In genomic region chr10:69335613-69336012, GRCh38 we compare ENCODE assay signal across 11 cellular contexts. TPM values are rescaled to one million over a fixed set of nuclear protein-coding genes. Genes with fewer than 3 reads are reported as not detected.
A peak's percentile ranks its signal among the peaks of the same experiment; 100 is the strongest.
DNase-seq lines count a peak whose midpoint lies in the region; ATAC-seq and TF ChIP-seq lines count a peak whose summit lies in the region.
"Had no signal": no experiment of that assay in that cellular context is flagged by ENCODE, and none has a peak within 500 bp of the region (broad histone marks: within the 10 kb centered on the region; RNA-seq: fewer than 3 reads in every experiment).

No MANE protein-coding gene starts in this region.

- H3K4me1 ChIP-seq in CD8-positive, alpha-beta T cell (ENCODE audit: insufficient read depth, low read length): peaks cover 36% of the 10 kb centered on the region
- H3K4me1 ChIP-seq in esophagus squamous epithelium: peaks cover 79 to 100% (median 92%) of the 10 kb centered on the region in 3 donors
- H3K4me1 ChIP-seq in sigmoid colon: peaks cover 0 to 90% (median 75%) of the 10 kb centered on the region in 4 donors

- H3K27ac ChIP-seq in CD8-positive, alpha-beta T cell (ENCODE audit: low read depth, low read length): no peak overlapping the region
- H3K27ac ChIP-seq in RWPE1: peak overlapping the region; percentile 99
- H3K27ac ChIP-seq in esophagus squamous epithelium: peak overlapping the region; percentile 84 to 91 (median 88)
- peak overlapping the region; percentile 79 to 91 (median 82) for H3K27ac ChIP-seq in sigmoid colon

- no peaks in the 10 kb centered on the region for H3K27me3 Mint-ChIP-seq in CD8-positive, alpha-beta T cell (ENCODE audit: low read depth)

- H3K9me3 Mint-ChIP-seq in CD8-positive, alpha-beta T cell: no peaks in the 10 kb centered on the region

- H3K36me3 ChIP-seq in CD8-positive, alpha-beta T cell (ENCODE audit: insufficient read depth, low read length): no peaks in the 10 kb centered on the region
- H3K36me3 ChIP-seq in esophagus squamous epithelium (peaks cover 0 to 11% (median 0%) of the 10 kb centered on the region in 3 donors), sigmoid colon (no peaks in the 10 kb centered on the region)

- H3K36me3 Mint-ChIP-seq in CD8-positive, alpha-beta T cell: peaks cover 15% of the 10 kb centered on the region

- no peak for ATAC-seq in CD8-positive, alpha-beta T cell
- ATAC-seq in HG03159 (IDR thresholded peaks at IDR 0.05; ENCODE audit: unreplicated experiment): no peak
- no peak for ATAC-seq in GM21737 (IDR thresholded peaks at IDR 0.05; ENCODE audit: unreplicated experiment)

- no peak for TF ChIP-seq POLR2A in esophagus squamous epithelium (IDR thresholded peaks at IDR 0.05)
- no peak for TF ChIP-seq POLR2A in sigmoid colon (IDR thresholded peaks at IDR 0.05)
- no peak for TF ChIP-seq POLR2A in erythroblast (IDR thresholded peaks at IDR 0.05; ENCODE audit: low read length)

- no peak for TF ChIP-seq CTCF in CD8-positive, alpha-beta T cell (IDR thresholded peaks at IDR 0.05)
- TF ChIP-seq CTCF in RWPE1 (conservative IDR thresholded peaks at IDR 0.05; ENCODE audit: low read depth) (no peak), esophagus squamous epithelium (IDR thresholded peaks at IDR 0.05) (no peak), sigmoid colon (IDR thresholded peaks at IDR 0.05) (no peak)

- CTCF ChIA-PET in CD8-positive, alpha-beta T cell (lab: Charles Lee): no interaction called here
- CTCF ChIA-PET in RWPE1 (lab: Yijun Ruan, JAX): interaction anchor here (1.0 kb wide), 1 partner anchor 57 kb away, joined by 3 read pairs; no protein-coding TSS in a partner anchor

- intact Hi-C loops in CD8-positive, alpha-beta T cell (cut with DNase I, micrococcal nuclease): no loop called here
- intact Hi-C loops in esophagus squamous epithelium (cut with DNase I): no loop called here
- intact Hi-C loops in sigmoid colon (cut with DNase I): no loop called here

- no peak for TF ChIP-seq EP300 in sigmoid colon (IDR thresholded peaks at IDR 0.05)

- H3K27me3 ChIP-seq in CD8-positive, alpha-beta T cell (ENCODE audit: insufficient read depth, low read length): no peaks in the 10 kb centered on the region
- H3K27me3 ChIP-seq in esophagus squamous epithelium: no peaks in the 10 kb centered on the region
- H3K27me3 ChIP-seq in sigmoid colon: no peaks in the 10 kb centered on the region

- DNase-seq in CD8-positive, alpha-beta T cell: no peak
- DNase-seq in RWPE1 (ENCODE audit: low spot score) (no peak), esophagus squamous epithelium (lab: John Stamatoyannopoulos, UW) (no peak), sigmoid colon (no peak), erythroblast (lab: John Stamatoyannopoulos, UW) (no peak), SK-N-DZ (ENCODE audit: low spot score) (no peak)
- DNase-seq: cortex of kidney, NCI-H748 treated with DMSO at 0.1 percent for 48 hours, SW 1271 had no signal

- peak overlapping the region; percentile 80 for H3K4me3 Mint-ChIP-seq in CD8-positive, alpha-beta T cell

- POLR2A ChIA-PET in CD8-positive, alpha-beta T cell (lab: Charles Lee): no interaction called here
- POLR2A ChIA-PET in RWPE1 (lab: Yijun Ruan, JAX; ENCODE audit: low non-redundant PET): no interaction called here

- H3K27ac Mint-ChIP-seq in CD8-positive, alpha-beta T cell: peak overlapping the region; percentile 68

- WGBS in esophagus squamous epithelium, 2 donors: 84 to 86% methylated on average over 6 of the region's 8 CpGs
- 82 to 93% methylated on average over 8 of the region's 8 CpGs for WGBS in sigmoid colon, 2 donors

- no peaks in the 10 kb centered on the region for H3K9me3 ChIP-seq in CD8-positive, alpha-beta T cell (ENCODE audit: low read length)
- H3K9me3 ChIP-seq in esophagus squamous epithelium: no peaks in the 10 kb centered on the region
- H3K9me3 ChIP-seq in sigmoid colon: no peaks in the 10 kb centered on the region

- H3K4me1 Mint-ChIP-seq in CD8-positive, alpha-beta T cell (ENCODE audit: low read depth): peaks cover 63% of the 10 kb centered on the region

- H3K4me3 ChIP-seq in CD8-positive, alpha-beta T cell (ENCODE audit: low read depth, low read length): peak overlapping the region; percentile 31
- H3K4me3 ChIP-seq in esophagus squamous epithelium: peak overlapping the region in 2 of 4 donors; percentile 11 to 42
- H3K4me3 ChIP-seq in sigmoid colon: no peak overlapping the region

RNA-seq across cellular contexts. Expression of gene HK1, which starts 57.3 kb away (rescaled TPM):
- total RNA-seq in CD8-positive, alpha-beta T cell: 10 to 100 TPM; 37.0 to 40.0 TPM
- total RNA-seq in esophagus squamous epithelium: 100 to 1,000 TPM; 130 to 189 (median 142) TPM
- total RNA-seq in sigmoid colon: 10 to 100 TPM; 60.7 to 74.9 (median 69.1) TPM
- 10 to 100 TPM; 23.4 to 65.8 (median 34.4) TPM for polyA plus RNA-seq in sigmoid colon
- polyA plus RNA-seq in SK-N-DZ (2014; cell fraction: cytosol; rRNA removed): 29.0 and 30.3 TPM in 2 replicates
- polyA plus RNA-seq in SK-N-DZ (2014; cell fraction: nucleus; rRNA removed): 16.1 and 17.1 TPM in 2 replicates
